ENCODE assay signal across 10 cellular contexts in genomic region chr2:85577063-85577385, GRCh38. TPM values are rescaled to one million over a fixed set of nuclear protein-coding genes. Genes with fewer than 3 reads are reported as not detected.
DNase-seq lines count a peak whose midpoint lies in the region; ATAC-seq, FAIRE-seq and TF ChIP-seq lines count a peak whose summit lies in the region.
"Had no signal": no experiment of that assay in that cellular context is flagged by ENCODE, and none has a peak within 500 bp of the region (broad histone marks: within the 10 kb centered on the region; RNA-seq: fewer than 3 reads in every experiment).

No MANE protein-coding gene starts in this region.

- BruUV-seq in PC-3 (replicated peaks; lab: Mats Ljungman, UMichigan) (TSS peak; percentile 35), endothelial cell of umbilical vein (replicated peaks; lab: Mats Ljungman, UMichigan) (no TSS peak)

- intact Hi-C loops in PC-3 (cut with micrococcal nuclease) (loop anchor here (1.0 kb wide), 1 partner anchor 16 kb away; the partner anchor contains the start of gene GGCX), endothelial cell of umbilical vein (cut with micrococcal nuclease) (no loop called here)

- peak overlapping the region; percentile 86 to 98 (median 97) for H3K4me3 Mint-ChIP-seq in CD8-positive, alpha-beta memory T cell

- CTCF ChIA-PET in CD8-positive, alpha-beta memory T cell (lab: Charles Lee): interaction anchor here (0.7 to 1.9 kb wide), 5 partner anchors 25 to 468 kb away, joined by 3 to 5 read pairs (median 3); partner anchors contain the start of gene TMEM150A
- CTCF ChIA-PET in PC-3 (lab: Charles Lee): no interaction called here
- CTCF ChIA-PET in endothelial cell of umbilical vein (lab: Charles Lee): interaction anchor here (0.7 to 1.7 kb wide), 4 partner anchors 8 to 67 kb away, joined by 3 to 5 read pairs (median 5); partner anchors contain the start of gene RNF181
- CTCF ChIA-PET in SK-N-SH (lab: Yijun Ruan, JAX): no interaction called here

- peaks cover 24% of the 10 kb centered on the region for H3K79me2 ChIP-seq in PC-3 (ENCODE audit: low read length)
- no peaks in the 10 kb centered on the region for H3K79me2 ChIP-seq in endothelial cell of umbilical vein (ENCODE audit: control insufficient read depth, insufficient read depth, low read length)
- H3K79me2 ChIP-seq in parathyroid adenoma: peaks cover 4% of the 10 kb centered on the region
- H3K79me2 ChIP-seq in SK-N-SH (ENCODE audit: insufficient read depth): no peaks in the 10 kb centered on the region

- no peak for DNase-seq in CD8-positive, alpha-beta memory T cell
- no peak for DNase-seq in PC-3
- DNase-seq in endothelial cell of umbilical vein (ENCODE audit: low read depth, low spot score): no peak
- DNase-seq in germinal center (ENCODE audit: low spot score): no peak
- no peak for DNase-seq in SK-N-SH
- DNase-seq: DND-41 had no signal

- H3K9ac ChIP-seq in PC-3 (ENCODE audit: low read length): peak overlapping the region; percentile 69; the same call in 1 of the 2 replicates
- no peak overlapping the region for H3K9ac ChIP-seq in endothelial cell of umbilical vein (replicated peaks; ENCODE audit: extremely low read depth, insufficient read depth, low read length)
- no peak overlapping the region for H3K9ac ChIP-seq in parathyroid adenoma
- H3K9ac ChIP-seq in SK-N-SH: no peak overlapping the region

- peaks cover 6 to 32% (median 6%) of the 10 kb centered on the region in 3 donors for H3K36me3 Mint-ChIP-seq in CD8-positive, alpha-beta memory T cell

- no peak overlapping the region for H3K4me3 ChIP-seq in CD8-positive, alpha-beta memory T cell (ENCODE audit: low read length)
- H3K4me3 ChIP-seq in PC-3 (ENCODE audit: low read length): peak overlapping the region; percentile 73
- no peak overlapping the region for H3K4me3 ChIP-seq in endothelial cell of umbilical vein (replicated peaks in 1 of 3; ENCODE audit: insufficient read depth in 1 of 3, low read depth in 1 of 3, low read length in 3 of 3)
- H3K4me3 ChIP-seq in parathyroid adenoma (ENCODE audit: low read depth, low read length): peak overlapping the region; percentile 60
- H3K4me3 ChIP-seq in SK-N-SH (ENCODE audit: low read depth in 2 of 2, low read length in 1 of 2): no peak overlapping the region

- H3K4me1 Mint-ChIP-seq in CD8-positive, alpha-beta memory T cell: peaks cover 33 to 42% (median 35%) of the 10 kb centered on the region in 3 donors

- no peaks in the 10 kb centered on the region for H3K9me3 ChIP-seq in CD8-positive, alpha-beta memory T cell (ENCODE audit: low read length)
- H3K9me3 ChIP-seq in PC-3 (ENCODE audit: low read length) (no peaks in the 10 kb centered on the region), endothelial cell of umbilical vein (replicated peaks; ENCODE audit: control insufficient read depth, insufficient read depth, low read length) (no peaks in the 10 kb centered on the region), parathyroid adenoma (ENCODE audit: control insufficient read depth, low read length) (no peaks in the 10 kb centered on the region), SK-N-SH (no peaks in the 10 kb centered on the region)

- H3K27ac ChIP-seq in CD8-positive, alpha-beta memory T cell (ENCODE audit: low read depth, low read length): peak overlapping the region; percentile 73
- H3K27ac ChIP-seq in PC-3 (ENCODE audit: low read length): peak overlapping the region; percentile 20; the same call in 1 of the 2 replicates
- no peak overlapping the region for H3K27ac ChIP-seq in endothelial cell of umbilical vein (ENCODE audit: insufficient read depth, low read depth, low read length)
- H3K27ac ChIP-seq in parathyroid adenoma: peak overlapping the region; percentile 88
- no peak overlapping the region for H3K27ac ChIP-seq in SK-N-SH (ENCODE audit: low read depth in 2 of 2, low read length in 1 of 2)
- H3K27ac ChIP-seq: VCaP had no signal

- TF ChIP-seq RAD21 in SK-N-SH (IDR thresholded peaks at IDR 0.05; ENCODE audit: low read length): no peak

- H3K4me2 ChIP-seq in PC-3 (ENCODE audit: low read length) (peak overlapping the region; percentile 85), endothelial cell of umbilical vein (ENCODE audit: insufficient read depth, low read length) (peak overlapping the region; percentile 54), parathyroid adenoma (ENCODE audit: low read length) (peak overlapping the region; percentile 69), SK-N-SH (no peak overlapping the region)

- H3K36me3 ChIP-seq in CD8-positive, alpha-beta memory T cell (ENCODE audit: insufficient read depth, low read length): peaks cover 4% of the 10 kb centered on the region
- H3K36me3 ChIP-seq in PC-3 (ENCODE audit: low read depth, low read length) (no peaks in the 10 kb centered on the region), endothelial cell of umbilical vein (ENCODE audit: control insufficient read depth in 2 of 2, extremely low read depth in 1 of 2, insufficient read depth in 2 of 2, low read length in 2 of 2) (no peaks in the 10 kb centered on the region), parathyroid adenoma (ENCODE audit: control insufficient read depth, insufficient read depth, low read length) (no peaks in the 10 kb centered on the region), SK-N-SH (replicated peaks in 1 of 2; ENCODE audit: control insufficient read depth in 1 of 2, insufficient read depth in 2 of 2, low read length in 1 of 2) (no peaks in the 10 kb centered on the region)

- dilution Hi-C loops in endothelial cell of umbilical vein (cut with MboI; ENCODE audit: extremely low pct_ligation_motif_present, low sequenced_read_pairs): no loop called here

- H3K9me3 Mint-ChIP-seq in CD8-positive, alpha-beta memory T cell: no peaks in the 10 kb centered on the region

- no peaks in the 10 kb centered on the region for H4K20me1 ChIP-seq in PC-3 (ENCODE audit: low read length)
- no peaks in the 10 kb centered on the region for H4K20me1 ChIP-seq in endothelial cell of umbilical vein (replicated peaks; ENCODE audit: control insufficient read depth, extremely low read depth, insufficient read depth, low read length)
- no peaks in the 10 kb centered on the region for H4K20me1 ChIP-seq in SK-N-SH (ENCODE audit: insufficient read depth)

- TF ChIP-seq CTCF in PC-3 (conservative IDR thresholded peaks at IDR 0.05; ENCODE audit: low read depth, low read length) (no peak), endothelial cell of umbilical vein (IDR thresholded peaks at IDR 0.05; ENCODE audit: extremely low read depth in 1 of 2, insufficient read depth in 1 of 2, low read depth in 1 of 2, low read length in 2 of 2) (no peak), parathyroid adenoma (IDR thresholded peaks at IDR 0.05) (no peak), SK-N-SH (IDR thresholded peaks at IDR 0.05) (no peak)

- ATAC-seq in PC-3 (no peak), GM21717 (IDR thresholded peaks at IDR 0.05; ENCODE audit: unreplicated experiment) (no peak), GM21447 (IDR thresholded peaks at IDR 0.05; ENCODE audit: unreplicated experiment) (no peak)

- H3K27me3 ChIP-seq in CD8-positive, alpha-beta memory T cell (ENCODE audit: insufficient read depth, low read length, poor library complexity, severe bottlenecking): no peaks in the 10 kb centered on the region
- H3K27me3 ChIP-seq in PC-3 (ENCODE audit: low read length) (no peaks in the 10 kb centered on the region), endothelial cell of umbilical vein (ENCODE audit: control insufficient read depth in 2 of 2, insufficient read depth in 2 of 2, low read length in 2 of 2) (peaks cover 0 to 5% of the 10 kb centered on the region in 2 experiments), parathyroid adenoma (ENCODE audit: control insufficient read depth, insufficient read depth, low read length) (no peaks in the 10 kb centered on the region), SK-N-SH (ENCODE audit: insufficient read depth) (peaks cover 10% of the 10 kb centered on the region; the same call in 1 of the 2 replicates)

- FAIRE-seq in endothelial cell of umbilical vein (lab: Jason Lieb, UNC): no peak

- no peaks in the 10 kb centered on the region for H3K27me3 Mint-ChIP-seq in CD8-positive, alpha-beta memory T cell

- peak overlapping the region; percentile 84 to 99 (median 94) for H3K27ac Mint-ChIP-seq in CD8-positive, alpha-beta memory T cell

- TF ChIP-seq POLR2A in endothelial cell of umbilical vein (IDR thresholded peaks at IDR 0.05; ENCODE audit: low read depth, low read length): no peak

- WGBS in SK-N-SH (ENCODE audit: low lambda C conversion rate): 72% methylated on average over 3 of the region's 3 CpGs

- H3K4me1 ChIP-seq in CD8-positive, alpha-beta memory T cell (ENCODE audit: insufficient read depth, low read length): peaks cover 34% of the 10 kb centered on the region
- H3K4me1 ChIP-seq in PC-3 (ENCODE audit: insufficient read depth, low read length) (peaks cover 18% of the 10 kb centered on the region), endothelial cell of umbilical vein (ENCODE audit: control insufficient read depth, extremely low read depth, insufficient read depth, low read length) (peaks cover 22% of the 10 kb centered on the region), parathyroid adenoma (peaks cover 15% of the 10 kb centered on the region), SK-N-SH (ENCODE audit: control insufficient read depth in 1 of 2, insufficient read depth in 2 of 2, low read depth in 1 of 2, low read length in 1 of 2) (no peaks in the 10 kb centered on the region)

- H3K9me2 ChIP-seq in PC-3 (replicated peaks; ENCODE audit: low read length) (no peaks in the 10 kb centered on the region), SK-N-SH (no peaks in the 10 kb centered on the region)

- H2AFZ ChIP-seq in PC-3 (ENCODE audit: low read length) (peak overlapping the region; percentile 73), endothelial cell of umbilical vein (ENCODE audit: low read depth, low read length) (peak overlapping the region; percentile 53), parathyroid adenoma (peak overlapping the region; percentile 75), SK-N-SH (ENCODE audit: low read depth) (no peak overlapping the region)

- TF ChIP-seq EP300 in SK-N-SH (IDR thresholded peaks at IDR 0.05; ENCODE audit: borderline replicate concordance in 1 of 2, low read depth in 1 of 2, low read length in 1 of 2): no peak

- POLR2A ChIA-PET in CD8-positive, alpha-beta memory T cell (lab: Charles Lee): interaction anchor here (0.7 to 1.8 kb wide), 5 partner anchors 12 to 670 kb away, joined by 3 to 8 read pairs (median 5); partner anchors contain the start of gene RNF181
- POLR2A ChIA-PET in PC-3 (lab: Charles Lee; ENCODE audit: unreplicated experiment): interaction anchor here (0.6 to 1.4 kb wide), 4 partner anchors 10 to 509 kb away, joined by 4 to 14 read pairs (median 4); no protein-coding TSS in a partner anchor
- POLR2A ChIA-PET in endothelial cell of umbilical vein (lab: Charles Lee): no interaction called here
- POLR2A ChIA-PET in SK-N-SH (lab: Yijun Ruan, JAX): interaction anchor here (0.7 to 1.0 kb wide), 2 partner anchors 15 to 38 kb away, joined by 5 to 6 read pairs; partner anchors contain the start of gene MAT2A

- no peaks in the 10 kb centered on the region for H3F3A ChIP-seq in PC-3 (ENCODE audit: low read length, unreplicated experiment)
- H3F3A ChIP-seq in SK-N-SH (replicated peaks; ENCODE audit: insufficient read depth): no peaks in the 10 kb centered on the region

- H3K9me1 ChIP-seq in endothelial cell of umbilical vein (replicated peaks; ENCODE audit: control insufficient read depth, extremely low read depth, insufficient read depth, low read length): no peaks in the 10 kb centered on the region

RNA-seq across cellular contexts. Expression of gene VAMP8, which starts 0.4 kb away (rescaled TPM):
- total RNA-seq in CD8-positive, alpha-beta memory T cell: 10 to 100 TPM; 94.4 to 95.4 TPM
- 355 TPM for polyA plus RNA-seq in CD8-positive, alpha-beta memory T cell
- total RNA-seq in PC-3 (2014; rRNA removed): 141 and 142 TPM in 2 replicates
- 35.8 and 39.0 TPM in 2 replicates for total RNA-seq in endothelial cell of umbilical vein
- polyA plus RNA-seq in endothelial cell of umbilical vein: 68.7 and 73.1 TPM in 2 replicates
- 66.7 and 80.9 TPM in 2 replicates for polyA plus RNA-seq in endothelial cell of umbilical vein (2011; cell fraction: cytosol; rRNA removed)
- 26.9 and 29.2 TPM in 2 replicates for polyA plus RNA-seq in endothelial cell of umbilical vein (2011; cell fraction: nucleus; rRNA removed)
- 94.8 and 116 TPM in 2 replicates for polyA plus RNA-seq in endothelial cell of umbilical vein (2012)
- polyA minus RNA-seq in endothelial cell of umbilical vein: 17.4 and 21.2 TPM in 2 replicates
- 23.2 TPM for polyA minus RNA-seq in endothelial cell of umbilical vein (2011; cell fraction: cytosol; rRNA and poly(A)+ RNA removed)
- 3.8 and 4.4 TPM in 2 replicates for polyA minus RNA-seq in endothelial cell of umbilical vein (2011; cell fraction: nucleus; rRNA and poly(A)+ RNA removed)
- polyA plus RNA-seq in SK-N-SH (2012; rRNA removed): 0.72 and 1.3 TPM in 2 replicates
- polyA plus RNA-seq in SK-N-SH (2012; cell fraction: cytosol; rRNA removed): 1.1 and 1.5 TPM in 2 replicates
- polyA plus RNA-seq in SK-N-SH (2012; cell fraction: nucleus; rRNA removed): 0.52 and 0.87 TPM in 2 replicates

RNA-seq across cellular contexts. Expression of gene VAMP5, which starts 7.2 kb away (rescaled TPM):
- 10 to 100 TPM; 26.4 to 28.0 TPM for total RNA-seq in CD8-positive, alpha-beta memory T cell
- 151 TPM for polyA plus RNA-seq in CD8-positive, alpha-beta memory T cell
- total RNA-seq in PC-3 (2014; rRNA removed) (0.40 TPM in 1 of 2 replicates, not detected in the other), endothelial cell of umbilical vein (164 and 186 TPM in 2 replicates)
- polyA plus RNA-seq in endothelial cell of umbilical vein (624 and 648 TPM in 2 replicates), SK-N-SH (2012; rRNA removed) (9.8 and 12.0 TPM in 2 replicates)
- polyA plus RNA-seq in endothelial cell of umbilical vein (2011; cell fraction: cytosol; rRNA removed): 398 and 453 TPM in 2 replicates
- polyA plus RNA-seq in endothelial cell of umbilical vein (2011; cell fraction: nucleus; rRNA removed): 96.0 and 112 TPM in 2 replicates
- polyA plus RNA-seq in endothelial cell of umbilical vein (2012): 305 and 367 TPM in 2 replicates
- polyA minus RNA-seq in endothelial cell of umbilical vein: 96.5 and 104 TPM in 2 replicates
- polyA minus RNA-seq in endothelial cell of umbilical vein (2011; cell fraction: cytosol; rRNA and poly(A)+ RNA removed): not detected
- polyA minus RNA-seq in endothelial cell of umbilical vein (2011; cell fraction: nucleus; rRNA and poly(A)+ RNA removed): 9.9 and 13.3 TPM in 2 replicates
- 7.2 and 10.5 TPM in 2 replicates for polyA plus RNA-seq in SK-N-SH (2012; cell fraction: cytosol; rRNA removed)
- 1.8 and 5.7 TPM in 2 replicates for polyA plus RNA-seq in SK-N-SH (2012; cell fraction: nucleus; rRNA removed)

RNA-seq across cellular contexts. Expression of gene GGCX, which starts 15.7 kb away (rescaled TPM):
- 10 to 100 TPM; 22.3 to 23.3 TPM for total RNA-seq in CD8-positive, alpha-beta memory T cell
- polyA plus RNA-seq in CD8-positive, alpha-beta memory T cell: 15.7 TPM
- 34.8 and 46.7 TPM in 2 replicates for total RNA-seq in PC-3 (2014; rRNA removed)
- 44.5 and 48.0 TPM in 2 replicates for total RNA-seq in endothelial cell of umbilical vein
- polyA plus RNA-seq in endothelial cell of umbilical vein: 58.9 and 62.7 TPM in 2 replicates
- 44.7 and 47.0 TPM in 2 replicates for polyA plus RNA-seq in endothelial cell of umbilical vein (2011; cell fraction: cytosol; rRNA removed)
- polyA plus RNA-seq in endothelial cell of umbilical vein (2011; cell fraction: nucleus; rRNA removed): 48.2 and 60.0 TPM in 2 replicates
- polyA plus RNA-seq in endothelial cell of umbilical vein (2012): 44.4 and 45.2 TPM in 2 replicates
- polyA minus RNA-seq in endothelial cell of umbilical vein: 112 and 122 TPM in 2 replicates
- 15.7 TPM for polyA minus RNA-seq in endothelial cell of umbilical vein (2011; cell fraction: cytosol; rRNA and poly(A)+ RNA removed)
- 33.9 and 40.7 TPM in 2 replicates for polyA minus RNA-seq in endothelial cell of umbilical vein (2011; cell fraction: nucleus; rRNA and poly(A)+ RNA removed)
- 26.5 and 34.5 TPM in 2 replicates for polyA plus RNA-seq in SK-N-SH (2012; rRNA removed)
- 26.0 and 31.5 TPM in 2 replicates for polyA plus RNA-seq in SK-N-SH (2012; cell fraction: cytosol; rRNA removed)
- 32.1 and 32.7 TPM in 2 replicates for polyA plus RNA-seq in SK-N-SH (2012; cell fraction: nucleus; rRNA removed)

RNA-seq across cellular contexts. Expression of gene RNF181, which starts 18.5 kb away (rescaled TPM):
- total RNA-seq in CD8-positive, alpha-beta memory T cell: 10 to 100 TPM; 88.2 to 95.1 TPM
- polyA plus RNA-seq in CD8-positive, alpha-beta memory T cell: 181 TPM
- total RNA-seq in PC-3 (2014; rRNA removed) (170 and 225 TPM in 2 replicates), endothelial cell of umbilical vein (133 and 142 TPM in 2 replicates)
- polyA plus RNA-seq in endothelial cell of umbilical vein (629 and 643 TPM in 2 replicates), SK-N-SH (2012; rRNA removed) (312 and 353 TPM in 2 replicates)
- 503 and 603 TPM in 2 replicates for polyA plus RNA-seq in endothelial cell of umbilical vein (2011; cell fraction: cytosol; rRNA removed)
- polyA plus RNA-seq in endothelial cell of umbilical vein (2011; cell fraction: nucleus; rRNA removed): 227 and 271 TPM in 2 replicates
- 260 and 265 TPM in 2 replicates for polyA plus RNA-seq in endothelial cell of umbilical vein (2012)
- 205 and 256 TPM in 2 replicates for polyA minus RNA-seq in endothelial cell of umbilical vein
- 27.7 TPM for polyA minus RNA-seq in endothelial cell of umbilical vein (2011; cell fraction: cytosol; rRNA and poly(A)+ RNA removed)
- 51.5 and 60.1 TPM in 2 replicates for polyA minus RNA-seq in endothelial cell of umbilical vein (2011; cell fraction: nucleus; rRNA and poly(A)+ RNA removed)
- 256 and 277 TPM in 2 replicates for polyA plus RNA-seq in SK-N-SH (2012; cell fraction: cytosol; rRNA removed)
- 222 and 297 TPM in 2 replicates for polyA plus RNA-seq in SK-N-SH (2012; cell fraction: nucleus; rRNA removed)

RNA-seq across cellular contexts. Expression of gene TMEM150A, which starts 25.5 kb away (rescaled TPM):
- 1 to 10 TPM; 6.3 to 7.6 TPM for total RNA-seq in CD8-positive, alpha-beta memory T cell
- polyA plus RNA-seq in CD8-positive, alpha-beta memory T cell: 13.2 TPM
- 3.9 and 4.9 TPM in 2 replicates for total RNA-seq in PC-3 (2014; rRNA removed)
- 14.6 and 17.7 TPM in 2 replicates for total RNA-seq in endothelial cell of umbilical vein
- 35.7 and 44.9 TPM in 2 replicates for polyA plus RNA-seq in endothelial cell of umbilical vein
- 16.7 and 22.6 TPM in 2 replicates for polyA plus RNA-seq in endothelial cell of umbilical vein (2011; cell fraction: cytosol; rRNA removed)
- polyA plus RNA-seq in endothelial cell of umbilical vein (2011; cell fraction: nucleus; rRNA removed): 33.1 and 43.4 TPM in 2 replicates
- polyA plus RNA-seq in endothelial cell of umbilical vein (2012): 18.0 and 18.7 TPM in 2 replicates
- 19.8 and 22.4 TPM in 2 replicates for polyA minus RNA-seq in endothelial cell of umbilical vein
- 2.2 TPM for polyA minus RNA-seq in endothelial cell of umbilical vein (2011; cell fraction: cytosol; rRNA and poly(A)+ RNA removed)
- polyA minus RNA-seq in endothelial cell of umbilical vein (2011; cell fraction: nucleus; rRNA and poly(A)+ RNA removed): 7.1 and 9.5 TPM in 2 replicates
- 20.2 TPM in 2 replicates for polyA plus RNA-seq in SK-N-SH (2012; rRNA removed)
- polyA plus RNA-seq in SK-N-SH (2012; cell fraction: cytosol; rRNA removed): 9.5 and 13.1 TPM in 2 replicates
- 43.3 and 53.0 TPM in 2 replicates for polyA plus RNA-seq in SK-N-SH (2012; cell fraction: nucleus; rRNA removed)

Comparison
In these comparisons a context has a peak if more than half of its experiments do, and no peak if none do; other contexts are left out.
1. H3K27ac ChIP-seq: peak in CD8-positive, alpha-beta memory T cell (single experiment), PC-3 (single experiment) and parathyroid adenoma (single experiment); none in endothelial cell of umbilical vein (single experiment) and SK-N-SH (0 of 2).
2. H3K4me3 ChIP-seq: peak in PC-3 (single experiment) and parathyroid adenoma (single experiment); none in CD8-positive, alpha-beta memory T cell (single experiment), endothelial cell of umbilical vein (0 of 3) and SK-N-SH (0 of 2).
3. RNA of gene VAMP5, which starts 7.2 kb away (total RNA-seq): 164 to 186 TPM in endothelial cell of umbilical vein and 26.4 to 28.0 TPM in CD8-positive, alpha-beta memory T cell; 0.40 TPM in PC-3; every median in the first group is over 10 times any median in the second.
4. CTCF ChIA-PET loops: an anchor here in CD8-positive, alpha-beta memory T cell (0.7 to 1.9 kb wide) and endothelial cell of umbilical vein (0.7 to 1.7 kb wide); none called in PC-3 and SK-N-SH.